Comparison of ENCODE assay signal across 8 cellular contexts in the genomic region with DNA sequence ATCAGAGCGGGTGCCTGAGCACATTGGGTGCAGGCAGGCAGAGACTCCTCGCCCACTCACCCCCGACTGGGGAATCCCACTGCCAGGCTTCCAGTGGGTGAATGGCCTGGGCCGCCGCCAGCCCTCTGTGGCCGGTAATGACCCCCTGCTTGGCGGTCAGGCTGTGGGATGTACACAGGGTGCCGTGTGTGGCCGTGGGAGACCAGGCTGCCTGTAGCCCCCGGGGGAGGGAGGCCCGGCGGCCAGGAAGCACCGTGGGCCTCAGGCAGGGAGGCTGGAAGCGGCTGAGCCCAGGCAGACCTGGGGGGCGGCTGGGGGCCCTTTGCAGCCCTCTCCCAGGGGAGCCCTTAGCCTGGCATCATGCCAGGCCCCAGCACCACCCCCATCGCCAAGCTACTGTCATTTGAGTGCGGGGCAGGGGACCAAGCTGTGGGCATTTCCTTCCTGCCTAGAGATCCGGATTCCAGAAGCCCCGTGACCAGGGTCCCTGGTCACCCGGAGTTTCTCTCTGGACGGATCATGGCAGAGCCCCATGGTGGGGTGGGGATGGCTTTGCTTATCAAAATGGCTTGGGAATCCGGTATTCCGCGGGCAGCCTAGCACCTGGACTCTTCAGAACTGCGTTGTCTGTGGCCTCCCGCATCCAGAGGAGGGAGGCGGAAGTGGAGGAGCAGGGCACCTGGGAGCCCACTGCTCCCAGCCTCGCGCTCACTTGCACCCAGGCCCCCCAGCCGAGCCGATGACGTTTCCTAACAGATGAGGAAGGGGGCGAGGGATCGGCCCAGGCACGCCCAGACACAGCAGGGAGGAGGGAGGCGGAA. TPM values are rescaled to one million over a fixed set of nuclear protein-coding genes. Genes with fewer than 3 reads are reported as not detected.
DNase-seq lines count a peak whose midpoint lies in the region; ATAC-seq and TF ChIP-seq lines count a peak whose summit lies in the region.

No MANE protein-coding gene starts in this region.

- no peaks in the 10 kb centered on the region for H3K27me3 ChIP-seq in WERI-Rb-1 (ENCODE audit: insufficient read depth, low read depth, severe bottlenecking)
- no peaks in the 10 kb centered on the region for H3K27me3 ChIP-seq in liver (ENCODE audit: control insufficient read depth in 4 of 4, insufficient read depth in 4 of 4, low read length in 3 of 4)

- peak overlapping the region; percentile 97 for H3K4me3 ChIP-seq in WERI-Rb-1 (ENCODE audit: low read depth, low read length)
- H3K4me3 ChIP-seq in liver (ENCODE audit: low read depth in 1 of 3, low read length in 3 of 3), result peak overlapping the region; percentile 61 to 78 (median 72)

- H3K27ac ChIP-seq in WERI-Rb-1 (peak overlapping the region; percentile 85), cingulate gyrus (ENCODE audit: low read depth, low read length) (peak overlapping the region; percentile 75), liver (ENCODE audit: low read depth in 1 of 2, low read length in 2 of 2) (peak overlapping the region; percentile 86 to 87)

- no peak for ATAC-seq in HG03354 (IDR thresholded peaks at IDR 0.05; ENCODE audit: poor library complexity, severe bottlenecking, unreplicated experiment)

- DNase-seq in NCI-H1092 treated with DMSO at 0.1 percent for 48 hours (lab: John Stamatoyannopoulos, UW), result peak; percentile 73
- no peak for DNase-seq in NCI-H1092 (lab: John Stamatoyannopoulos, UW)
- DNase-seq in NCI-H1105 (lab: John Stamatoyannopoulos, UW), result peak; percentile 65
- peak; percentile 69 for DNase-seq in WERI-Rb-1
- DNase-seq in stimulated activated CD4-positive, alpha-beta T cell treated with anti-CD3 and anti-CD28 coated beads, TNF-alpha, amount 100 ng/mL, for 24 hours (ENCODE audit: low read depth in 3 of 3), result peak; percentile 21 to 45 (median 31)

- H3K9me3 ChIP-seq in WERI-Rb-1 (ENCODE audit: severe bottlenecking) (no peaks in the 10 kb centered on the region), liver (ENCODE audit: control insufficient read depth in 4 of 4, low read length in 3 of 4) (no peaks in the 10 kb centered on the region)

- peaks cover 30 to 79% (median 57%) of the 10 kb centered on the region in 4 donors for H3K4me1 ChIP-seq in liver (ENCODE audit: control insufficient read depth in 4 of 4, insufficient read depth in 4 of 4, low read length in 3 of 4)

- no peak for TF ChIP-seq RAD21 in liver (IDR thresholded peaks at IDR 0.05)

- TF ChIP-seq CTCF in WERI-Rb-1 (IDR thresholded peaks at IDR 0.05; ENCODE audit: low read depth, low read length) (no peak), liver (IDR thresholded peaks at IDR 0.05; ENCODE audit: low read depth, low read length, missing input control) (no peak)

- peak overlapping the region; percentile 86 to 93 for H3K9ac ChIP-seq in liver (ENCODE audit: low read depth in 1 of 2, low read length in 2 of 2)

- H3K36me3 ChIP-seq in WERI-Rb-1 (peaks cover 26% of the 10 kb centered on the region), liver (ENCODE audit: control insufficient read depth in 4 of 4, insufficient read depth in 3 of 4, low read depth in 1 of 4, low read length in 3 of 4) (no peaks in the 10 kb centered on the region)

- 24% methylated on average over 36 of the region's 36 CpGs for whole genome bisulfite sequencing in liver

TF ChIP-seq in liver, 16 proteins besides CTCF, POLR2A, EP300 and RAD21:
- peak; percentile 35 to 72 for TF ChIP-seq RXRA (IDR thresholded peaks at IDR 0.05)
- TF ChIP-seq, protein P1, sequence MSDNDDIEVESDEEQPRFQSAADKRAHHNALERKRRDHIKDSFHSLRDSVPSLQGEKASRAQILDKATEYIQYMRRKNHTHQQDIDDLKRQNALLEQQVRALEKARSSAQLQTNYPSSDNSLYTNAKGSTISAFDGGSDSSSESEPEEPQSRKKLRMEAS (IDR thresholded peaks at IDR 0.05), result no peak
- peak; percentile 43 for TF ChIP-seq SP1 (IDR thresholded peaks at IDR 0.05)
- TF ChIP-seq, protein P2, sequence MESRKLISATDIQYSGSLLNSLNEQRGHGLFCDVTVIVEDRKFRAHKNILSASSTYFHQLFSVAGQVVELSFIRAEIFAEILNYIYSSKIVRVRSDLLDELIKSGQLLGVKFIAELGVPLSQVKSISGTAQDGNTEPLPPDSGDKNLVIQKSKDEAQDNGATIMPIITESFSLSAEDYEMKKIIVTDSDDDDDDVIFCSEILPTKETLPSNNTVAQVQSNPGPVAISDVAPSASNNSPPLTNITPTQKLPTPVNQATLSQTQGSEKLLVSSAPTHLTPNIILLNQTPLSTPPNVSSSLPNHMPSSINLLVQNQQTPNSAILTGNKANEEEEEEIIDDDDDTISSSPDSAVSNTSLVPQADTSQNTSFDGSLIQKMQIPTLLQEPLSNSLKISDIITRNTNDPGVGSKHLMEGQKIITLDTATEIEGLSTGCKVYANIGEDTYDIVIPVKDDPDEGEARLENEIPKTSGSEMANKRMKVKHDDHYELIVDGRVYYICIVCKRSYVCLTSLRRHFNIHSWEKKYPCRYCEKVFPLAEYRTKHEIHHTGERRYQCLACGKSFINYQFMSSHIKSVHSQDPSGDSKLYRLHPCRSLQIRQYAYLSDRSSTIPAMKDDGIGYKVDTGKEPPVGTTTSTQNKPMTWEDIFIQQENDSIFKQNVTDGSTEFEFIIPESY (IDR thresholded peaks at IDR 0.05), result no peak
- TF ChIP-seq EGR1 (IDR thresholded peaks at IDR 0.05; ENCODE audit: low read depth in 2 of 2), result peak in 1 of 2 donors; percentile 30

RNA-seq across cellular contexts. Expression of a gene that starts 1.1 kb away (rescaled TPM):
- total RNA-seq in liver, result 10 to 100 TPM; 16.7 to 18.1 TPM
- polyA plus RNA-seq in liver, result 10 to 100 TPM in 1 of 2 donors, 1 to 10 TPM in 1; 8.2 to 19.6 TPM

RNA-seq across cellular contexts. Expression of a gene that starts 55.1 kb away (rescaled TPM):
- total RNA-seq in liver, result 1 to 10 TPM in 1 of 2 donors, not detected in 1; 1.3 TPM
- 1 to 10 TPM in 1 of 2 donors, under 1 TPM in 1; 0.10 to 1.1 TPM for polyA plus RNA-seq in liver
